In the genomic region with DNA sequence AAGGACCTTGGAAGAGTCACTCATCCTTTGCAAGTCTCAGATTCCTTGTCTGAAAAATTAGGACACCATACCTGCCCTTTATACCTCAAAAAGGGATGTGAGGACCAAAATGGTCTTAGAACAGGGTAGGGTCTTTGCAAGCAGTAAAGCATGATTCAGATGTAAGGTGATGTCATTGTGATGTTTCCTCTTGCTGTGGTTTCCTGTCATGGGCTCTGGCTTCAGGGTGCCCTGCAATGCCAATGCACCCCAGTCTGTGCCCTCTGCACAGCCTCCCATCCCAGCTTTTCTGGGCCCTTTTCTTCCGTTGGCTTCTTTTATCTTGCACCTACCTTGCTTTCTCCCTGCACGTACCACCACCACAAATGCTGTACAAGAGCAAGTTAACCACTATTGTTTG, we compare ENCODE assay signal across 15 cellular contexts.
DNase-seq lines count a peak whose midpoint lies in the region; TF ChIP-seq lines count a peak whose summit lies in the region.
"Had no signal": no experiment of that assay in that cellular context is flagged by ENCODE, and none has a peak within 500 bp of the region (broad histone marks: within the 10 kb centered on the region; RNA-seq: fewer than 3 reads in every experiment).

No MANE protein-coding gene starts in this region.

- no peak for TF ChIP-seq EP300 in suprapubic skin (IDR thresholded peaks at IDR 0.05)

- no peaks in the 10 kb centered on the region for H3K9me3 ChIP-seq in ectodermal cell (ENCODE audit: control insufficient read depth, low read length)
- H3K9me3 ChIP-seq in suprapubic skin, result no peaks in the 10 kb centered on the region
- no peaks in the 10 kb centered on the region for H3K9me3 ChIP-seq in prostate gland
- H3K9me3 ChIP-seq: right atrium auricular region, transverse colon had no signal

- H3K4me3 ChIP-seq in ectodermal cell (ENCODE audit: insufficient read depth, low read depth, low read length) (no peak overlapping the region), suprapubic skin (no peak overlapping the region), prostate gland (no peak overlapping the region)
- H3K4me3 ChIP-seq: right atrium auricular region, transverse colon had no signal

- TF ChIP-seq CTCF in suprapubic skin (IDR thresholded peaks at IDR 0.05) (no peak), prostate gland (IDR thresholded peaks at IDR 0.05) (no peak)

- 90 to 98% methylated on average over 1 to 2 of the region's 2 CpGs for WGBS in ectodermal cell, 2 experiments
- 86% methylated on average over 2 of the region's 2 CpGs for WGBS in suprapubic skin
- 90% methylated on average over 2 of the region's 2 CpGs for WGBS in prostate gland

- TF ChIP-seq POLR2A in suprapubic skin (IDR thresholded peaks at IDR 0.05) (no peak), prostate gland (IDR thresholded peaks at IDR 0.05) (no peak)

- intact Hi-C loops in prostate gland (cut with DNase I), result loop anchor here (5.0 kb wide), 1 partner anchor 44 kb away; no protein-coding TSS in a partner anchor

- no peaks in the 10 kb centered on the region for H3K36me3 ChIP-seq in ectodermal cell (ENCODE audit: control insufficient read depth, insufficient read depth, low read length)
- H3K36me3 ChIP-seq in suprapubic skin, result peaks cover 71% of the 10 kb centered on the region
- peaks cover 4 to 8% of the 10 kb centered on the region in 2 donors for H3K36me3 ChIP-seq in prostate gland

- H3K27ac ChIP-seq in ectodermal cell (ENCODE audit: insufficient read depth, low read depth, low read length, poor library complexity, severe bottlenecking), result peak overlapping the region; percentile 96
- no peak overlapping the region for H3K27ac ChIP-seq in suprapubic skin
- no peak overlapping the region for H3K27ac ChIP-seq in prostate gland
- H3K27ac ChIP-seq: right atrium auricular region, transverse colon had no signal

- H3K27me3 ChIP-seq in ectodermal cell (ENCODE audit: control insufficient read depth, insufficient read depth, low read length, poor library complexity, severe bottlenecking), result no peaks in the 10 kb centered on the region
- no peaks in the 10 kb centered on the region for H3K27me3 ChIP-seq in suprapubic skin
- no peaks in the 10 kb centered on the region for H3K27me3 ChIP-seq in prostate gland (replicated peaks; ENCODE audit: insufficient read depth)
- H3K27me3 ChIP-seq: right atrium auricular region, transverse colon had no signal

- H3K4me1 ChIP-seq in ectodermal cell (ENCODE audit: control insufficient read depth, insufficient read depth, low read length), result peaks cover 52% of the 10 kb centered on the region
- peaks cover 4% of the 10 kb centered on the region for H3K4me1 ChIP-seq in suprapubic skin
- peaks cover 14% of the 10 kb centered on the region for H3K4me1 ChIP-seq in prostate gland (replicated peaks)

- DNase-seq in activated CD4-positive, alpha-beta T cell treated with anti-CD3 and anti-CD28 coated beads for 48 hours, result peak; percentile 12
- no peak for DNase-seq in activated CD4-positive, alpha-beta T cell treated with anti-CD3 and anti-CD28 coated beads, Interleukin-2, amount 50 U/mL, for 4 hours
- peak; percentile 20 for DNase-seq in T-helper 22 cell (ENCODE audit: low read depth)
- peak; percentile 13 for DNase-seq in stimulated activated CD4-positive, alpha-beta T cell treated with anti-CD3 and anti-CD28 coated beads, Interleukin-2, amount 100 ng/mL, for 4 hours (ENCODE audit: low read depth)
- DNase-seq in EL, result no peak
- DNase-seq in suprapubic skin (ENCODE audit: low spot score in 2 of 2), result no peak
- no peak for DNase-seq in prostate gland (ENCODE audit: low spot score)
- DNase-seq: DMS79 treated with DMSO at 0.1 percent for 48 hours, H7, hypothalamus, NCI-H1417 treated with DMSO at 0.1 percent for 48 hours, SHP77 treated with DMSO at 0.1 percent for 48 hours, transverse colon had no signal

Comparison
In these comparisons a context has a peak if more than half of its experiments do, and no peak if none do; other contexts are left out.
1. DNase-seq: peak in activated CD4-positive, alpha-beta T cell treated with anti-CD3 and anti-CD28 coated beads for 48 hours (single experiment), T-helper 22 cell (single experiment) and stimulated activated CD4-positive, alpha-beta T cell treated with anti-CD3 and anti-CD28 coated beads, Interleukin-2, amount 100 ng/mL, for 4 hours (single experiment); none in activated CD4-positive, alpha-beta T cell treated with anti-CD3 and anti-CD28 coated beads, Interleukin-2, amount 50 U/mL, for 4 hours (0 of 2), EL (single experiment), suprapubic skin (0 of 2) and prostate gland (single experiment).